ENCODE assay signal across 9 cellular contexts in the genomic region with DNA sequence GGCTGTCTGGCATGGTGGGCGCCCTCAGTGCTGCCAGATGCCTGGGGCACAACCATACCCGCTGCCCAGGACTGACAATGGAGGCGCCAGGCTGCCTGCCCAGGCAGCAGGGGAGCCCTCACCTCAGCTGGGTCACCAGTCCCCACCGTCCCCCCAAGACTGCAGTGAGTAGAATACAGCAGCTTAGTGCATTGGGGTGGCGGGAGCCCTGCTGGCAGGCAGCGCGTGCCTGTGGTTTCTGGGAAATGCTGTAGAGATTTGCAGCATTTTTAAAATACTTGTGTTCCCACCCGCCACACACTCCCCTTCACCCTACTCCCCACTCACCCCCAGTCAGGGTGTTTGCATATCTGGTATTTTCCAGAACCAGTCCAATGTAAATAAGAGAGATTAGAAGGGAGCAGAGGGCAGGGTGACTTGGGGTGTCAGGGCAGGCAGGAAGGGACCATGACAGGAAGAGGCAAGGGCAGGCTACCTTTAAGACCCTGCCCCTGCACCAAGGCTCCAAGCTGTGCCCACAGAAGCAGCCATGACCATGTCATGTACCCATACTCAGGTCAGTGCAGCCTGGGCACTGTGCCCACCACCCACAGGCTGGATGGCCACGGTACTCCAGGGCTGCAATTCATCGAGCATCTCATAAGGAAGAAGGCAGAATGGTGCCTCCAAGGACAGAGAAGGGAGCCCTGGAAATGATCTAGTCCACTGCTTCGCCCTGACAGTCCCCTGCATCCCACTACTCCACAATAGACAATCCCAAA. TPM values are rescaled to one million over a fixed set of nuclear protein-coding genes. Genes with fewer than 3 reads are reported as not detected.
DNase-seq lines count a peak whose midpoint lies in the region; ATAC-seq, FAIRE-seq and TF ChIP-seq lines count a peak whose summit lies in the region.
"Had no signal": no experiment of that assay in that cellular context is flagged by ENCODE, and none has a peak within 500 bp of the region (broad histone marks: within the 10 kb centered on the region; RNA-seq: fewer than 3 reads in every experiment).

No MANE protein-coding gene starts in this region.

- DNase-seq in CD4-positive, alpha-beta memory T cell = no peak
- peak; percentile 76 to 84 for DNase-seq in PC-9
- DNase-seq in dorsolateral prefrontal cortex = peak in 4 of 10 donors; percentile 26 to 71 (median 49)
- no peak for DNase-seq in trophoblast cell
- no peak for DNase-seq in OCI-M1 (lab: John Stamatoyannopoulos, UW)
- no peak for DNase-seq in RCC 7860 (ENCODE audit: low spot score)
- no peak for DNase-seq in SW 1271 (lab: John Stamatoyannopoulos, UW)
- DNase-seq: activated gamma-delta T cell had no signal

- BruUV-seq in PC-9 (replicated peaks; lab: Mats Ljungman, UMichigan) = no TSS peak

- no peaks in the 10 kb centered on the region for H3K27me3 ChIP-seq in CD4-positive, alpha-beta memory T cell (ENCODE audit: insufficient read depth, low read length)
- H3K27me3 ChIP-seq in PC-9 (ENCODE audit: insufficient read depth, low read depth) = no peaks in the 10 kb centered on the region
- H3K27me3 ChIP-seq in dorsolateral prefrontal cortex = no peaks in the 10 kb centered on the region
- no peaks in the 10 kb centered on the region for H3K27me3 ChIP-seq in trophoblast cell (ENCODE audit: insufficient read depth, low read length)

- no peak for FAIRE-seq in RCC 7860 (lab: Jason Lieb, UNC)

- H2AK5ac ChIP-seq in trophoblast cell (ENCODE audit: low read length) = peak overlapping the region; percentile 84

- no peaks in the 10 kb centered on the region for H3K36me3 Mint-ChIP-seq in CD4-positive, alpha-beta memory T cell

- H3K9ac ChIP-seq in trophoblast cell (ENCODE audit: low read length) = no peak overlapping the region

- H3K4me3 Mint-ChIP-seq in CD4-positive, alpha-beta memory T cell = peak overlapping the region in 1 of 8 donors; percentile 74

- peak overlapping the region; percentile 85 for H4K91ac ChIP-seq in trophoblast cell (ENCODE audit: low read depth, low read length)

- H3K4me1 Mint-ChIP-seq in CD4-positive, alpha-beta memory T cell = peaks cover 17 to 51% (median 34%) of the 10 kb centered on the region in 4 donors

- H3K9me3 ChIP-seq in CD4-positive, alpha-beta memory T cell (ENCODE audit: control insufficient read depth in 1 of 2, low read length in 2 of 2) = no peaks in the 10 kb centered on the region
- H3K9me3 ChIP-seq in PC-9 (ENCODE audit: insufficient read depth, low read depth) (no peaks in the 10 kb centered on the region), trophoblast cell (ENCODE audit: insufficient read depth, low read depth, low read length) (no peaks in the 10 kb centered on the region)

- no peak overlapping the region for H3K4me3 ChIP-seq in CD4-positive, alpha-beta memory T cell (ENCODE audit: low read length in 2 of 2)
- H3K4me3 ChIP-seq in PC-9 = no peak overlapping the region
- peak overlapping the region in 27 of 59 donors; percentile 3 to 38 (median 20) for H3K4me3 ChIP-seq in dorsolateral prefrontal cortex
- H3K4me3 ChIP-seq in trophoblast cell (ENCODE audit: low read depth, low read length) = peak overlapping the region; percentile 6

- peak overlapping the region; percentile 41 for H4K8ac ChIP-seq in trophoblast cell (ENCODE audit: low read depth, low read length)

- H3K79me2 ChIP-seq in PC-9 (ENCODE audit: low read depth) (peaks cover 96% of the 10 kb centered on the region), trophoblast cell (ENCODE audit: control insufficient read depth, insufficient read depth, low read length, poor library complexity) (peaks cover 14% of the 10 kb centered on the region)

- peak overlapping the region; percentile 78 for H2BK120ac ChIP-seq in trophoblast cell (ENCODE audit: insufficient read depth, low read length, poor library complexity)

- H4K12ac ChIP-seq in trophoblast cell (ENCODE audit: low read depth, low read length) = no peak overlapping the region

- no peaks in the 10 kb centered on the region for H3K27me3 Mint-ChIP-seq in CD4-positive, alpha-beta memory T cell

- H3K27ac ChIP-seq in CD4-positive, alpha-beta memory T cell (ENCODE audit: low read depth, low read length) = no peak overlapping the region
- H3K27ac ChIP-seq in PC-9 = peak overlapping the region; percentile 91
- H3K27ac ChIP-seq in dorsolateral prefrontal cortex = peak overlapping the region in 58 of 59 donors; percentile 20 to 97 (median 92)
- H3K27ac ChIP-seq in trophoblast cell (ENCODE audit: low read depth, low read length) = no peak overlapping the region

- CTCF ChIA-PET in CD4-positive, alpha-beta memory T cell (lab: Charles Lee; ENCODE audit: partially characterized antibody) = interaction anchor here (1.1 to 8.3 kb wide), 2 partner anchors 10 to 23 kb away, joined by 4 to 45 read pairs; no protein-coding TSS in a partner anchor
- CTCF ChIA-PET in PC-9 (lab: Charles Lee) = no interaction called here

- TF ChIP-seq CTCF in PC-9 (conservative IDR thresholded peaks at IDR 0.05) (no peak), dorsolateral prefrontal cortex (IDR thresholded peaks at IDR 0.05 in 54 of 56, conservative IDR thresholded peaks at IDR 0.05 in 2 of 56; ENCODE audit: low read depth in 1 of 56, partially characterized antibody in 56 of 56) (no peak)

- peak overlapping the region; percentile 78 for H3K18ac ChIP-seq in trophoblast cell (ENCODE audit: low read length)

- H3K4me2 ChIP-seq in PC-9 = peak overlapping the region; percentile 82
- H3K4me2 ChIP-seq in trophoblast cell (ENCODE audit: low read length) = peak overlapping the region; percentile 35

- POLR2A ChIA-PET in CD4-positive, alpha-beta memory T cell (lab: Charles Lee; ENCODE audit: partially characterized antibody) = interaction anchor here (1.6 kb wide), 1 partner anchor 18 kb away, joined by 7 read pairs; no protein-coding TSS in a partner anchor
- POLR2A ChIA-PET in PC-9 (lab: Charles Lee; ENCODE audit: unreplicated experiment) = interaction anchor here (0.9 kb wide), 1 partner anchor 19 kb away, joined by 5 read pairs; no protein-coding TSS in a partner anchor

- H2AFZ ChIP-seq in PC-9 (no peak overlapping the region), trophoblast cell (ENCODE audit: insufficient read depth, low read length, poor library complexity) (peak overlapping the region; percentile 15)

- H3K36me3 ChIP-seq in CD4-positive, alpha-beta memory T cell (ENCODE audit: insufficient read depth, low read length) = no peaks in the 10 kb centered on the region
- H3K36me3 ChIP-seq in PC-9 (ENCODE audit: low read depth) = 0 out of 2 replicates have a peak, but pooled peaks cover 4% of the 10 kb centered on the region
- peaks cover 0 to 5% of the 10 kb centered on the region in 2 experiments for H3K36me3 ChIP-seq in trophoblast cell (ENCODE audit: control insufficient read depth in 1 of 2, insufficient read depth in 2 of 2, low read length in 2 of 2)

- H2BK12ac ChIP-seq in trophoblast cell (ENCODE audit: low read length) = peak overlapping the region; percentile 69

- intact Hi-C loops in CD4-positive, alpha-beta memory T cell (cut with micrococcal nuclease) = no loop called here
- intact Hi-C loops in PC-9 (cut with micrococcal nuclease; ENCODE audit: unreplicated experiment) = no loop called here
- intact Hi-C loops in dorsolateral prefrontal cortex (cut with DNase I) = no loop called here

- H3K4me1 ChIP-seq in CD4-positive, alpha-beta memory T cell (ENCODE audit: insufficient read depth, low read length) = peaks cover 35% of the 10 kb centered on the region
- H3K4me1 ChIP-seq in PC-9 (replicated peaks; ENCODE audit: insufficient read depth) (peaks cover 75% of the 10 kb centered on the region), trophoblast cell (ENCODE audit: control insufficient read depth in 1 of 2, insufficient read depth in 2 of 2, low read length in 2 of 2) (peaks cover 53 to 60% of the 10 kb centered on the region in 2 experiments)

- H3K4ac ChIP-seq in trophoblast cell (ENCODE audit: low read depth, low read length) = peak overlapping the region; percentile 56

- H4K20me1 ChIP-seq in PC-9 (ENCODE audit: insufficient read depth) = no peaks in the 10 kb centered on the region; the same call in 1 of the 2 replicates

- peak overlapping the region; percentile 35 to 83 (median 53) for H3K27ac Mint-ChIP-seq in CD4-positive, alpha-beta memory T cell

- no peaks in the 10 kb centered on the region for H3K9me3 Mint-ChIP-seq in CD4-positive, alpha-beta memory T cell

- H3K9me2 ChIP-seq in PC-9 (ENCODE audit: insufficient read depth) = no peaks in the 10 kb centered on the region

- no CpG with 5 or more reads among the region's 11 CpGs for WGBS in trophoblast cell (ENCODE audit: extremely low coverage, insufficient coverage, insufficient read length)

- H2BK5ac ChIP-seq in trophoblast cell (ENCODE audit: low read depth, low read length, poor library complexity) = peak overlapping the region; percentile 38

- no peak for ATAC-seq in HG03354 (IDR thresholded peaks at IDR 0.05; ENCODE audit: poor library complexity, severe bottlenecking, unreplicated experiment)

- H3K79me1 ChIP-seq in trophoblast cell (ENCODE audit: low read length) = peaks cover 42% of the 10 kb centered on the region

- H3F3A ChIP-seq in PC-9 (ENCODE audit: insufficient read depth, low read depth) = peaks cover 68% of the 10 kb centered on the region

- peak overlapping the region; percentile 75 for H3K14ac ChIP-seq in trophoblast cell (ENCODE audit: low read length)

- H3K23ac ChIP-seq in trophoblast cell (ENCODE audit: low read length) = no peak overlapping the region

RNA-seq across cellular contexts. Expression of a gene that starts 21.5 kb away (rescaled TPM):
- total RNA-seq in CD4-positive, alpha-beta memory T cell = 100 to 1,000 TPM; 134 to 136 TPM
- polyA plus RNA-seq in CD4-positive, alpha-beta memory T cell = 10 to 100 TPM in 1 of 2 donors, 1 to 10 TPM in 1; 6.0 to 44.9 TPM
- total RNA-seq in PC-9 (2021) (150 and 158 TPM in 2 replicates), dorsolateral prefrontal cortex (100 to 1,000 TPM in 118 of 120 experiments, 10 to 100 TPM in 2; 93.9 to 275 (median 143) TPM)
- polyA plus RNA-seq in trophoblast cell (2013) = 15.5 and 16.9 TPM in 2 replicates

Comparison
In these comparisons a context has a peak if more than half of its experiments do, and no peak if none do; other contexts are left out.
1. DNase-seq: peak in PC-9 (2 of 2); none in CD4-positive, alpha-beta memory T cell (0 of 5), trophoblast cell (0 of 2), OCI-M1 (single experiment), RCC 7860 (single experiment) and SW 1271 (0 of 2).
2. H3K27ac ChIP-seq: peak in PC-9 (single experiment) and dorsolateral prefrontal cortex (58 of 59); none in CD4-positive, alpha-beta memory T cell (single experiment) and trophoblast cell (single experiment).